In genomic region chr12:52657305-52657902, GRCh38 we compare ENCODE assay signal across 1 cellular context.
TF ChIP-seq lines count a peak whose summit lies in the region.

No MANE protein-coding gene starts in this region.

TF ChIP-seq in GM23338, 12 proteins besides CTCF, POLR2A, EP300 and RAD21 (continued from another document):
- TF ChIP-seq, protein P1, sequence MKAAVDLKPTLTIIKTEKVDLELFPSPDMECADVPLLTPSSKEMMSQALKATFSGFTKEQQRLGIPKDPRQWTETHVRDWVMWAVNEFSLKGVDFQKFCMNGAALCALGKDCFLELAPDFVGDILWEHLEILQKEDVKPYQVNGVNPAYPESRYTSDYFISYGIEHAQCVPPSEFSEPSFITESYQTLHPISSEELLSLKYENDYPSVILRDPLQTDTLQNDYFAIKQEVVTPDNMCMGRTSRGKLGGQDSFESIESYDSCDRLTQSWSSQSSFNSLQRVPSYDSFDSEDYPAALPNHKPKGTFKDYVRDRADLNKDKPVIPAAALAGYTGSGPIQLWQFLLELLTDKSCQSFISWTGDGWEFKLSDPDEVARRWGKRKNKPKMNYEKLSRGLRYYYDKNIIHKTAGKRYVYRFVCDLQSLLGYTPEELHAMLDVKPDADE (IDR thresholded peaks at IDR 0.05): no peak
- TF ChIP-seq NANOG (IDR thresholded peaks at IDR 0.05; ENCODE audit: borderline replicate concordance) (no peak), JUNB (IDR thresholded peaks at IDR 0.05; ENCODE audit: unreplicated experiment) (no peak), EZH2phosphoT487 (IDR thresholded peaks at IDR 0.05; ENCODE audit: unreplicated experiment) (no peak), EZH2 (IDR thresholded peaks at IDR 0.05; ENCODE audit: low read depth, unreplicated experiment) (no peak), ZNF114 (CRISPR knock-in tag; IDR thresholded peaks at IDR 0.05) (no peak), POLR2AphosphoS5 (IDR thresholded peaks at IDR 0.05; ENCODE audit: low read depth) (no peak), ZNF462 (CRISPR knock-in tag; IDR thresholded peaks at IDR 0.05) (no peak)
- TF ChIP-seq, protein P2, sequence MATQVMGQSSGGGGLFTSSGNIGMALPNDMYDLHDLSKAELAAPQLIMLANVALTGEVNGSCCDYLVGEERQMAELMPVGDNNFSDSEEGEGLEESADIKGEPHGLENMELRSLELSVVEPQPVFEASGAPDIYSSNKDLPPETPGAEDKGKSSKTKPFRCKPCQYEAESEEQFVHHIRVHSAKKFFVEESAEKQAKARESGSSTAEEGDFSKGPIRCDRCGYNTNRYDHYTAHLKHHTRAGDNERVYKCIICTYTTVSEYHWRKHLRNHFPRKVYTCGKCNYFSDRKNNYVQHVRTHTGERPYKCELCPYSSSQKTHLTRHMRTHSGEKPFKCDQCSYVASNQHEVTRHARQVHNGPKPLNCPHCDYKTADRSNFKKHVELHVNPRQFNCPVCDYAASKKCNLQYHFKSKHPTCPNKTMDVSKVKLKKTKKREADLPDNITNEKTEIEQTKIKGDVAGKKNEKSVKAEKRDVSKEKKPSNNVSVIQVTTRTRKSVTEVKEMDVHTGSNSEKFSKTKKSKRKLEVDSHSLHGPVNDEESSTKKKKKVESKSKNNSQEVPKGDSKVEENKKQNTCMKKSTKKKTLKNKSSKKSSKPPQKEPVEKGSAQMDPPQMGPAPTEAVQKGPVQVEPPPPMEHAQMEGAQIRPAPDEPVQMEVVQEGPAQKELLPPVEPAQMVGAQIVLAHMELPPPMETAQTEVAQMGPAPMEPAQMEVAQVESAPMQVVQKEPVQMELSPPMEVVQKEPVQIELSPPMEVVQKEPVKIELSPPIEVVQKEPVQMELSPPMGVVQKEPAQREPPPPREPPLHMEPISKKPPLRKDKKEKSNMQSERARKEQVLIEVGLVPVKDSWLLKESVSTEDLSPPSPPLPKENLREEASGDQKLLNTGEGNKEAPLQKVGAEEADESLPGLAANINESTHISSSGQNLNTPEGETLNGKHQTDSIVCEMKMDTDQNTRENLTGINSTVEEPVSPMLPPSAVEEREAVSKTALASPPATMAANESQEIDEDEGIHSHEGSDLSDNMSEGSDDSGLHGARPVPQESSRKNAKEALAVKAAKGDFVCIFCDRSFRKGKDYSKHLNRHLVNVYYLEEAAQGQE (IDR thresholded peaks at IDR 0.05; ENCODE audit: unreplicated experiment): no peak
